ENCODE assay signal across 1 cellular context in the genomic region with DNA sequence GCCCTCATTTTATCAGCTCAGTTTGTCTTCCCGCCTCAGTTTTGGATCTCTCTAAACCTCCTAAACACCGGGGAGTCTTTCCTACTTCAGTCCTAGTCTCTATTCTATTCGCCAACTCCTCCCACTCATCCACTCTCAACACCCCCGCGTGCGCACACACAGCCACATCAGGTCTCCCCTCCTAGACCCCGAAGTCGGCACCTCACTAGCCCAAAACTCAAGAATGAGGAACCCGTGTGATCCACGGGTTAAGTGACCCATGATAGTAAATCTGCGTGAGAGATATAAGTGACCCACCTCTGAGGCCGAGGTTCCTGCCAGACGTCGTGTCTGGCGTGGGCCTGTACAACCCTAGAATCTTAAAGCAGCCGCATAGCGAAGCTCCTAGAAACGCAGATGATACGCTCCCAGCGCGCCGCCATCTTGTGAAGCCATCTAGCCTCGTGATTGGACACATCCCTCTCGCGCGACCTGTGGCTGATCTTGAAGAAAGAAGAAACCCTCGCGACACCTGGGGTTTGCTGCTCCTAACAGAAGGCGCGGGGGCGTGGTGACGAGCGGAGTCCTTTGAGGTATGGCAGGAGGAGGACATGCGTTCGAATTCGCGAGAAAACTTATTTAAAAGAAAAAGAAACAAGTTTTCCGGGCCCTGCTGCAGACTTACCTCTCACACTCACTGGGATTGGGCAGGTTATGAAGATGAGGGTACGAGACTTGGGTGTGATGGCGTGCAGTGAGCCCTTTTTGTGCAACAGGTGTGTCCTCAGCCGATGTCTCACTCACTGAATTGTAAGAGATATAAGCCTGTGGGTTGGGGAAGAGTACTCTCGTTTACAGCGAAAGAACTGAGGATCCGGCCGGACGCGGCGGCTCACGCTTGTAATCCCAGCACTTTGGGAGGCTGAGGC.
TF ChIP-seq lines count a peak whose summit lies in the region.

A gene with protein sequence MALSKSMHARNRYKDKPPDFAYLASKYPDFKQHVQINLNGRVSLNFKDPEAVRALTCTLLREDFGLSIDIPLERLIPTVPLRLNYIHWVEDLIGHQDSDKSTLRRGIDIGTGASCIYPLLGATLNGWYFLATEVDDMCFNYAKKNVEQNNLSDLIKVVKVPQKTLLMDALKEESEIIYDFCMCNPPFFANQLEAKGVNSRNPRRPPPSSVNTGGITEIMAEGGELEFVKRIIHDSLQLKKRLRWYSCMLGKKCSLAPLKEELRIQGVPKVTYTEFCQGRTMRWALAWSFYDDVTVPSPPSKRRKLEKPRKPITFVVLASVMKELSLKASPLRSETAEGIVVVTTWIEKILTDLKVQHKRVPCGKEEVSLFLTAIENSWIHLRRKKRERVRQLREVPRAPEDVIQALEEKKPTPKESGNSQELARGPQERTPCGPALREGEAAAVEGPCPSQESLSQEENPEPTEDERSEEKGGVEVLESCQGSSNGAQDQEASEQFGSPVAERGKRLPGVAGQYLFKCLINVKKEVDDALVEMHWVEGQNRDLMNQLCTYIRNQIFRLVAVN (minus strand): TSS at position 427 of the 908 bp plus-strand sequence. CDS start 9,557 bp downstream, outside the sequence.

TF ChIP-seq in HEK293, 187 proteins besides CTCF, POLR2A, EP300 and RAD21 (continued from another document and continues in another):
- TF ChIP-seq ZNF214 (tag by site-specific recombination; IDR thresholded peaks at IDR 0.05; ENCODE audit: borderline replicate concordance) (no peak), ZNF335 (tag by site-specific recombination; conservative IDR thresholded peaks at IDR 0.05) (peak; percentile 84), ZNF211 (tag by site-specific recombination; IDR thresholded peaks at IDR 0.05; ENCODE audit: low read depth) (no peak), REPIN1 (tag by site-specific recombination; IDR thresholded peaks at IDR 0.05; ENCODE audit: low read depth) (no peak), SCRT1 (tag by site-specific recombination; IDR thresholded peaks at IDR 0.05; ENCODE audit: borderline replicate concordance) (peak; percentile 99), GLI2 (tag by site-specific recombination; IDR thresholded peaks at IDR 0.05; ENCODE audit: borderline replicate concordance, low read depth) (no peak), ZNF16 (tag by site-specific recombination; IDR thresholded peaks at IDR 0.05; ENCODE audit: low read depth) (no peak), ZNF426 (tag by site-specific recombination; IDR thresholded peaks at IDR 0.05) (no peak), ZNF610 (tag by site-specific recombination; IDR thresholded peaks at IDR 0.05; ENCODE audit: borderline replicate concordance) (no peak), ZNF843 (tag by site-specific recombination; IDR thresholded peaks at IDR 0.05) (0 out of 2 replicates have a peak, but pooled peaks have one; percentile 13), ZNF629 (tag by site-specific recombination; IDR thresholded peaks at IDR 0.05) (peak; percentile 39; the same call in 1 of the 2 replicates), ZNF24 (tag by site-specific recombination; IDR thresholded peaks at IDR 0.05) (no peak; the same call in 1 of the 2 replicates), ZNF10 (tag by site-specific recombination; IDR thresholded peaks at IDR 0.05) (no peak), ZSCAN30 (tag by site-specific recombination; IDR thresholded peaks at IDR 0.05) (no peak), ZNF501 (tag by site-specific recombination; IDR thresholded peaks at IDR 0.05) (peak; percentile 90; the same call in 1 of the 2 replicates), ZSCAN23 (tag by site-specific recombination; IDR thresholded peaks at IDR 0.05) (no peak), ZNF140 (tag by site-specific recombination; IDR thresholded peaks at IDR 0.05) (no peak), HOXC10 (CRISPR knock-in tag; IDR thresholded peaks at IDR 0.05) (no peak), ZNF423 (tag by site-specific recombination; IDR thresholded peaks at IDR 0.05) (no peak), ZNF184 (tag by site-specific recombination; IDR thresholded peaks at IDR 0.05) (no peak), ZNF555 (tag by site-specific recombination; conservative IDR thresholded peaks at IDR 0.05) (no peak), ZNF274 (IDR thresholded peaks at IDR 0.05; ENCODE audit: low read length) (no peak), ZNF274 (tag by site-specific recombination; IDR thresholded peaks at IDR 0.05; ENCODE audit: borderline replicate concordance) (no peak)
- TF ChIP-seq, protein P1, sequence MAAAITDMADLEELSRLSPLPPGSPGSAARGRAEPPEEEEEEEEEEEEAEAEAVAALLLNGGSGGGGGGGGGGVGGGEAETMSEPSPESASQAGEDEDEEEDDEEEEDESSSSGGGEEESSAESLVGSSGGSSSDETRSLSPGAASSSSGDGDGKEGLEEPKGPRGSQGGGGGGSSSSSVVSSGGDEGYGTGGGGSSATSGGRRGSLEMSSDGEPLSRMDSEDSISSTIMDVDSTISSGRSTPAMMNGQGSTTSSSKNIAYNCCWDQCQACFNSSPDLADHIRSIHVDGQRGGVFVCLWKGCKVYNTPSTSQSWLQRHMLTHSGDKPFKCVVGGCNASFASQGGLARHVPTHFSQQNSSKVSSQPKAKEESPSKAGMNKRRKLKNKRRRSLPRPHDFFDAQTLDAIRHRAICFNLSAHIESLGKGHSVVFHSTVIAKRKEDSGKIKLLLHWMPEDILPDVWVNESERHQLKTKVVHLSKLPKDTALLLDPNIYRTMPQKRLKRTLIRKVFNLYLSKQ (tag by site-specific recombination; IDR thresholded peaks at IDR 0.05; ENCODE audit: borderline replicate concordance): no peak
- TF ChIP-seq, protein P2, sequence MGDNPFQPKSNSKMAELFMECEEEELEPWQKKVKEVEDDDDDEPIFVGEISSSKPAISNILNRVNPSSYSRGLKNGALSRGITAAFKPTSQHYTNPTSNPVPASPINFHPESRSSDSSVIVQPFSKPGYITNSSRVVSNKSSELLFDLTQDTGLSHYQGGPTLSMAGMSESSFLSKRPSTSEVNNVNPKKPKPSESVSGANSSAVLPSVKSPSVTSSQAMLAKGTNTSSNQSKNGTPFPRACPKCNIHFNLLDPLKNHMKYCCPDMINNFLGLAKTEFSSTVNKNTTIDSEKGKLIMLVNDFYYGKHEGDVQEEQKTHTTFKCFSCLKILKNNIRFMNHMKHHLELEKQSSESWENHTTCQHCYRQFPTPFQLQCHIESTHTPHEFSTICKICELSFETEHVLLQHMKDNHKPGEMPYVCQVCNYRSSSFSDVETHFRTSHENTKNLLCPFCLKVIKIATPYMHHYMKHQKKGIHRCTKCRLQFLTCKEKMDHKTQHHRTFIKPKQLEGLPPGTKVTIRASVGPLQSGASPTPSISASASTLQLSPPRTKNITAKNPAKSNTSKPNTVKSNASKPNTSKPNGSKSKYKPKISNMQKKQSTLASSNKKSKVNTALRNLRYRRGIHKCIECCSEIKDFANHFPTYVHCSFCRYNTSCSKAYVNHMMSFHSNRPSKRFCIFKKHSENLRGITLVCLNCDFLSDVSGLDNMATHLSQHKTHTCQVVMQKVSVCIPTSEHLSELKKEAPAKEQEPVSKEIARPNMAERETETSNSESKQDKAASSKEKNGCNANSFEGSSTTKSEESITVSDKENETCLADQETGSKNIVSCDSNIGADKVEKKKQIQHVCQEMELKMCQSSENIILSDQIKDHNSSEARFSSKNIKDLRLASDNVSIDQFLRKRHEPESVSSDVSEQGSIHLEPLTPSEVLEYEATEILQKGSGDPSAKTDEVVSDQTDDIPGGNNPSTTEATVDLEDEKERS (tag by site-specific recombination; IDR thresholded peaks at IDR 0.05): no peak
- TF ChIP-seq, protein P3, sequence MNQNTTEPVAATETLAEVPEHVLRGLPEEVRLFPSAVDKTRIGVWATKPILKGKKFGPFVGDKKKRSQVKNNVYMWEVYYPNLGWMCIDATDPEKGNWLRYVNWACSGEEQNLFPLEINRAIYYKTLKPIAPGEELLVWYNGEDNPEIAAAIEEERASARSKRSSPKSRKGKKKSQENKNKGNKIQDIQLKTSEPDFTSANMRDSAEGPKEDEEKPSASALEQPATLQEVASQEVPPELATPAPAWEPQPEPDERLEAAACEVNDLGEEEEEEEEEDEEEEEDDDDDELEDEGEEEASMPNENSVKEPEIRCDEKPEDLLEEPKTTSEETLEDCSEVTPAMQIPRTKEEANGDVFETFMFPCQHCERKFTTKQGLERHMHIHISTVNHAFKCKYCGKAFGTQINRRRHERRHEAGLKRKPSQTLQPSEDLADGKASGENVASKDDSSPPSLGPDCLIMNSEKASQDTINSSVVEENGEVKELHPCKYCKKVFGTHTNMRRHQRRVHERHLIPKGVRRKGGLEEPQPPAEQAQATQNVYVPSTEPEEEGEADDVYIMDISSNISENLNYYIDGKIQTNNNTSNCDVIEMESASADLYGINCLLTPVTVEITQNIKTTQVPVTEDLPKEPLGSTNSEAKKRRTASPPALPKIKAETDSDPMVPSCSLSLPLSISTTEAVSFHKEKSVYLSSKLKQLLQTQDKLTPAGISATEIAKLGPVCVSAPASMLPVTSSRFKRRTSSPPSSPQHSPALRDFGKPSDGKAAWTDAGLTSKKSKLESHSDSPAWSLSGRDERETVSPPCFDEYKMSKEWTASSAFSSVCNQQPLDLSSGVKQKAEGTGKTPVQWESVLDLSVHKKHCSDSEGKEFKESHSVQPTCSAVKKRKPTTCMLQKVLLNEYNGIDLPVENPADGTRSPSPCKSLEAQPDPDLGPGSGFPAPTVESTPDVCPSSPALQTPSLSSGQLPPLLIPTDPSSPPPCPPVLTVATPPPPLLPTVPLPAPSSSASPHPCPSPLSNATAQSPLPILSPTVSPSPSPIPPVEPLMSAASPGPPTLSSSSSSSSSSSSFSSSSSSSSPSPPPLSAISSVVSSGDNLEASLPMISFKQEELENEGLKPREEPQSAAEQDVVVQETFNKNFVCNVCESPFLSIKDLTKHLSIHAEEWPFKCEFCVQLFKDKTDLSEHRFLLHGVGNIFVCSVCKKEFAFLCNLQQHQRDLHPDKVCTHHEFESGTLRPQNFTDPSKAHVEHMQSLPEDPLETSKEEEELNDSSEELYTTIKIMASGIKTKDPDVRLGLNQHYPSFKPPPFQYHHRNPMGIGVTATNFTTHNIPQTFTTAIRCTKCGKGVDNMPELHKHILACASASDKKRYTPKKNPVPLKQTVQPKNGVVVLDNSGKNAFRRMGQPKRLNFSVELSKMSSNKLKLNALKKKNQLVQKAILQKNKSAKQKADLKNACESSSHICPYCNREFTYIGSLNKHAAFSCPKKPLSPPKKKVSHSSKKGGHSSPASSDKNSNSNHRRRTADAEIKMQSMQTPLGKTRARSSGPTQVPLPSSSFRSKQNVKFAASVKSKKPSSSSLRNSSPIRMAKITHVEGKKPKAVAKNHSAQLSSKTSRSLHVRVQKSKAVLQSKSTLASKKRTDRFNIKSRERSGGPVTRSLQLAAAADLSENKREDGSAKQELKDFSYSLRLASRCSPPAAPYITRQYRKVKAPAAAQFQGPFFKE (tag by site-specific recombination; IDR thresholded peaks at IDR 0.05; ENCODE audit: borderline replicate concordance): no peak
- TF ChIP-seq, protein P4, sequence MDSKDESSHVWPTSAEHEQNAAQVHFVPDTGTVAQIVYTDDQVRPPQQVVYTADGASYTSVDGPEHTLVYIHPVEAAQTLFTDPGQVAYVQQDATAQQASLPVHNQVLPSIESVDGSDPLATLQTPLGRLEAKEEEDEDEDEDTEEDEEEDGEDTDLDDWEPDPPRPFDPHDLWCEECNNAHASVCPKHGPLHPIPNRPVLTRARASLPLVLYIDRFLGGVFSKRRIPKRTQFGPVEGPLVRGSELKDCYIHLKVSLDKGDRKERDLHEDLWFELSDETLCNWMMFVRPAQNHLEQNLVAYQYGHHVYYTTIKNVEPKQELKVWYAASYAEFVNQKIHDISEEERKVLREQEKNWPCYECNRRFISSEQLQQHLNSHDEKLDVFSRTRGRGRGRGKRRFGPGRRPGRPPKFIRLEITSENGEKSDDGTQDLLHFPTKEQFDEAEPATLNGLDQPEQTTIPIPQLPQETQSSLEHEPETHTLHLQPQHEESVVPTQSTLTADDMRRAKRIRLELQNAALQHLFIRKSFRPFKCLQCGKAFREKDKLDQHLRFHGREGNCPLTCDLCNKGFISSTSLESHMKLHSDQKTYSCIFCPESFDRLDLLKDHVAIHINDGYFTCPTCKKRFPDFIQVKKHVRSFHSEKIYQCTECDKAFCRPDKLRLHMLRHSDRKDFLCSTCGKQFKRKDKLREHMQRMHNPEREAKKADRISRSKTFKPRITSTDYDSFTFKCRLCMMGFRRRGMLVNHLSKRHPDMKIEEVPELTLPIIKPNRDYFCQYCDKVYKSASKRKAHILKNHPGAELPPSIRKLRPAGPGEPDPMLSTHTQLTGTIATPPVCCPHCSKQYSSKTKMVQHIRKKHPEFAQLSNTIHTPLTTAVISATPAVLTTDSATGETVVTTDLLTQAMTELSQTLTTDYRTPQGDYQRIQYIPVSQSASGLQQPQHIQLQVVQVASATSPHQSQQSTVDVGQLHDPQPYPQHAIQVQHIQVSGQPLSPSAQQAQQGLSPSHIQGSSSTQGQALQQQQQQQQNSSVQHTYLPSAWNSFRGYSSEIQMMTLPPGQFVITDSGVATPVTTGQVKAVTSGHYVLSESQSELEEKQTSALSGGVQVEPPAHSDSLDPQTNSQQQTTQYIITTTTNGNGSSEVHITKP (tag by site-specific recombination; IDR thresholded peaks at IDR 0.05): peak; percentile 99
- TF ChIP-seq, protein P5, sequence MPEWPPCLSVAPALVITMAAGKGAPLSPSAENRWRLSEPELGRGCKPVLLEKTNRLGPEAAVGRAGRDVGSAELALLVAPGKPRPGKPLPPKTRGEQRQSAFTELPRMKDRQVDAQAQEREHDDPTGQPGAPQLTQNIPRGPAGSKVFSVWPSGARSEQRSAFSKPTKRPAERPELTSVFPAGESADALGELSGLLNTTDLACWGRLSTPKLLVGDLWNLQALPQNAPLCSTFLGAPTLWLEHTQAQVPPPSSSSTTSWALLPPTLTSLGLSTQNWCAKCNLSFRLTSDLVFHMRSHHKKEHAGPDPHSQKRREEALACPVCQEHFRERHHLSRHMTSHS (tag by site-specific recombination; IDR thresholded peaks at IDR 0.05): no peak
- TF ChIP-seq, protein P6, sequence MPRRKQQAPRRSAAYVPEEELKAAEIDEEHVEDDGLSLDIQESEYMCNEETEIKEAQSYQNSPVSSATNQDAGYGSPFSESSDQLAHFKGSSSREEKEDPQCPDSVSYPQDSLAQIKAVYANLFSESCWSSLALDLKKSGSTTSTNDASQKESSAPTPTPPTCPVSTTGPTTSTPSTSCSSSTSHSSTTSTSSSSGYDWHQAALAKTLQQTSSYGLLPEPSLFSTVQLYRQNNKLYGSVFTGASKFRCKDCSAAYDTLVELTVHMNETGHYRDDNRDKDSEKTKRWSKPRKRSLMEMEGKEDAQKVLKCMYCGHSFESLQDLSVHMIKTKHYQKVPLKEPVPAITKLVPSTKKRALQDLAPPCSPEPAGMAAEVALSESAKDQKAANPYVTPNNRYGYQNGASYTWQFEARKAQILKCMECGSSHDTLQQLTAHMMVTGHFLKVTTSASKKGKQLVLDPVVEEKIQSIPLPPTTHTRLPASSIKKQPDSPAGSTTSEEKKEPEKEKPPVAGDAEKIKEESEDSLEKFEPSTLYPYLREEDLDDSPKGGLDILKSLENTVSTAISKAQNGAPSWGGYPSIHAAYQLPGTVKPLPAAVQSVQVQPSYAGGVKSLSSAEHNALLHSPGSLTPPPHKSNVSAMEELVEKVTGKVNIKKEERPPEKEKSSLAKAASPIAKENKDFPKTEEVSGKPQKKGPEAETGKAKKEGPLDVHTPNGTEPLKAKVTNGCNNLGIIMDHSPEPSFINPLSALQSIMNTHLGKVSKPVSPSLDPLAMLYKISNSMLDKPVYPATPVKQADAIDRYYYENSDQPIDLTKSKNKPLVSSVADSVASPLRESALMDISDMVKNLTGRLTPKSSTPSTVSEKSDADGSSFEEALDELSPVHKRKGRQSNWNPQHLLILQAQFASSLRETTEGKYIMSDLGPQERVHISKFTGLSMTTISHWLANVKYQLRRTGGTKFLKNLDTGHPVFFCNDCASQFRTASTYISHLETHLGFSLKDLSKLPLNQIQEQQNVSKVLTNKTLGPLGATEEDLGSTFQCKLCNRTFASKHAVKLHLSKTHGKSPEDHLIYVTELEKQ (tag by site-specific recombination; IDR thresholded peaks at IDR 0.05; ENCODE audit: borderline replicate concordance): no peak
